ENCODE assay signal across 16 cellular contexts in genomic region chr1:3469849-3470649, GRCh38. TPM values are rescaled to one million over a fixed set of nuclear protein-coding genes. Genes with fewer than 3 reads are reported as not detected.
A peak's percentile ranks its signal among the peaks of the same experiment; 100 is the strongest.
DNase-seq lines count a peak whose midpoint lies in the region; ATAC-seq and TF ChIP-seq lines count a peak whose summit lies in the region.
"Had no signal": no experiment of that assay in that cellular context is flagged by ENCODE, and none has a peak within 500 bp of the region (broad histone marks: within the 10 kb centered on the region; RNA-seq: fewer than 3 reads in every experiment).

No MANE protein-coding gene starts in this region.

- H2BK5ac ChIP-seq in trophoblast cell (ENCODE audit: low read depth, low read length, poor library complexity), result no peak overlapping the region

- no peak overlapping the region for H3K4me2 ChIP-seq in trophoblast cell (ENCODE audit: low read length)

- H3K9ac ChIP-seq in iPS-20b (ENCODE audit: low read depth, low read length) (peak overlapping the region; percentile 51; the same call in 1 of the 2 replicates), trophoblast cell (ENCODE audit: low read length) (no peak overlapping the region)

- intact Hi-C loops in CD14-positive monocyte (cut with micrococcal nuclease), result no loop called here

- H3K36me3 Mint-ChIP-seq in CD14-positive monocyte, result no peaks in the 10 kb centered on the region

- H3K79me1 ChIP-seq in trophoblast cell (ENCODE audit: low read length), result peaks cover 6% of the 10 kb centered on the region

- no peak overlapping the region for H3K14ac ChIP-seq in trophoblast cell (ENCODE audit: low read length)

- no peaks in the 10 kb centered on the region for H3K27me3 ChIP-seq in RWPE2 (ENCODE audit: insufficient read depth, poor library complexity, severe bottlenecking)
- no peaks in the 10 kb centered on the region for H3K27me3 ChIP-seq in iPS-20b (ENCODE audit: insufficient read depth, low read length)
- H3K27me3 ChIP-seq in trophoblast cell (ENCODE audit: insufficient read depth, low read length), result no peaks in the 10 kb centered on the region

- no peaks in the 10 kb centered on the region for H3K4me1 Mint-ChIP-seq in CD14-positive monocyte

- H3K4me3 Mint-ChIP-seq in CD14-positive monocyte, result no peak overlapping the region
- H3K4me3 Mint-ChIP-seq: activated B cell treated with CpG ODN at 0.5 μM for 24 hours had no signal

- H3K18ac ChIP-seq in trophoblast cell (ENCODE audit: low read length), result no peak overlapping the region

- H2BK12ac ChIP-seq in trophoblast cell (ENCODE audit: low read length), result no peak overlapping the region

- H3K9me3 Mint-ChIP-seq in CD14-positive monocyte, result peaks cover 0 to 1% (median 0%) of the 10 kb centered on the region in 7 donors
- H3K9me3 Mint-ChIP-seq: activated B cell treated with CpG ODN at 0.5 μM for 24 hours had no signal

- H3K4me3 ChIP-seq in RWPE2 (ENCODE audit: severe bottlenecking) (no peak overlapping the region), iPS-20b (ENCODE audit: low read length) (no peak overlapping the region), trophoblast cell (ENCODE audit: low read depth, low read length) (peak overlapping the region; percentile 23)

- TF ChIP-seq CTCF in CD14-positive monocyte (IDR thresholded peaks at IDR 0.05), result no peak
- no peak for TF ChIP-seq CTCF in RWPE2 (IDR thresholded peaks at IDR 0.05; ENCODE audit: poor library complexity, severe bottlenecking)

- H3K27me3 Mint-ChIP-seq in CD14-positive monocyte (ENCODE audit: low read depth in 3 of 3), result peaks cover 2 to 5% (median 4%) of the 10 kb centered on the region in 3 donors

- H3K27ac ChIP-seq in RWPE2 (ENCODE audit: poor library complexity, severe bottlenecking), result peak overlapping the region; percentile 67
- peak overlapping the region; percentile 64 for H3K27ac ChIP-seq in iPS-20b (ENCODE audit: low read length)
- H3K27ac ChIP-seq in trophoblast cell (ENCODE audit: low read depth, low read length), result no peak overlapping the region

- no CpG with 5 or more reads among the region's 17 CpGs for WGBS in trophoblast cell (ENCODE audit: extremely low coverage, insufficient coverage, insufficient read length)

- H3K27ac Mint-ChIP-seq in CD14-positive monocyte, result no peak overlapping the region
- H3K27ac Mint-ChIP-seq: activated B cell treated with CpG ODN at 0.5 μM for 24 hours had no signal

- no peaks in the 10 kb centered on the region for H3K9me3 ChIP-seq in RWPE2 (ENCODE audit: severe bottlenecking)
- H3K9me3 ChIP-seq in iPS-20b (ENCODE audit: insufficient read depth, low read depth, low read length), result no peaks in the 10 kb centered on the region
- H3K9me3 ChIP-seq in trophoblast cell (ENCODE audit: insufficient read depth, low read depth, low read length), result peaks cover 10% of the 10 kb centered on the region

- no peak overlapping the region for H2BK120ac ChIP-seq in trophoblast cell (ENCODE audit: insufficient read depth, low read length, poor library complexity)

- H2AFZ ChIP-seq in trophoblast cell (ENCODE audit: insufficient read depth, low read length, poor library complexity), result no peak overlapping the region

- H3K4me1 ChIP-seq in RWPE2 (ENCODE audit: insufficient read depth, poor library complexity, severe bottlenecking), result peaks cover 60% of the 10 kb centered on the region
- peaks cover 5% of the 10 kb centered on the region; the same call in 1 of the 2 replicates for H3K4me1 ChIP-seq in iPS-20b (ENCODE audit: insufficient read depth, low read length)
- H3K4me1 ChIP-seq in trophoblast cell (ENCODE audit: control insufficient read depth in 1 of 2, insufficient read depth in 2 of 2, low read length in 2 of 2), result peaks cover 9 to 18% of the 10 kb centered on the region in 2 experiments

- H3K23ac ChIP-seq in trophoblast cell (ENCODE audit: low read length), result no peak overlapping the region

- no peak overlapping the region for H4K91ac ChIP-seq in trophoblast cell (ENCODE audit: low read depth, low read length)

- ATAC-seq in RWPE2 (ENCODE audit: low read depth), result no peak

- peaks cover 4% of the 10 kb centered on the region for H3K79me2 ChIP-seq in trophoblast cell (ENCODE audit: control insufficient read depth, insufficient read depth, low read length, poor library complexity)

- no peak overlapping the region for H3K4ac ChIP-seq in trophoblast cell (ENCODE audit: low read depth, low read length)

- no peak overlapping the region for H2AK5ac ChIP-seq in trophoblast cell (ENCODE audit: low read length)

- peak; percentile 28 for DNase-seq in CD14-positive monocyte (ENCODE audit: low spot score)
- no peak for DNase-seq in RWPE2 (ENCODE audit: low spot score)
- peak in 1 of 2 donors; percentile 27 for DNase-seq in trophoblast cell
- DNase-seq in NCI-H526 (lab: John Stamatoyannopoulos, UW), result no peak
- no peak for DNase-seq in NCI-H2196 treated with DMSO at 0.1 percent for 48 hours (lab: John Stamatoyannopoulos, UW; ENCODE audit: unreplicated experiment)
- no peak for DNase-seq in NCI-H510A treated with DMSO at 0.1 percent for 48 hours (lab: John Stamatoyannopoulos, UW)
- DNase-seq: activated B cell treated with CpG ODN at 0.5 μM for 24 hours; activated effector memory CD4-positive, alpha-beta T cell treated with anti-CD3 and anti-CD28 coated beads, Interleukin-2, amount 50 U/mL, for 16 hours; Calu3; hippocampal formation; MM.1S; NCI-H1694 treated with DMSO at 0.1 percent for 48 hours; SHP77; stimulated activated CD4-positive, alpha-beta T cell treated with anti-CD3 and anti-CD28 coated beads, Interleukin-12 subunit alpha, Interleukin-12 subunit beta, amount 100 ng/mL, for 4 hours; stimulated activated naive CD4-positive, alpha-beta T cell had no signal

- H4K12ac ChIP-seq in trophoblast cell (ENCODE audit: low read depth, low read length), result no peak overlapping the region

- H3K36me3 ChIP-seq in RWPE2 (ENCODE audit: low read depth) (peaks cover 14% of the 10 kb centered on the region), iPS-20b (ENCODE audit: insufficient read depth, low read depth, low read length) (peaks cover 22% of the 10 kb centered on the region), trophoblast cell (ENCODE audit: control insufficient read depth in 1 of 2, insufficient read depth in 2 of 2, low read length in 2 of 2) (peaks cover 4 to 10% of the 10 kb centered on the region in 2 experiments)

- no peak overlapping the region for H4K8ac ChIP-seq in trophoblast cell (ENCODE audit: low read depth, low read length)

RNA-seq across cellular contexts. Expression of gene ARHGEF16, which starts 15.6 kb away (rescaled TPM):
- polyA plus RNA-seq in CD14-positive monocyte, result not detected
- polyA plus RNA-seq in trophoblast cell (2013), result 6.2 and 6.3 TPM in 2 replicates
